In genomic region chr12:58519839-58520238, GRCh38 we compare ENCODE assay signal across 28 cellular contexts.
"Had no signal": no experiment of that assay in that cellular context is flagged by ENCODE, and none has a peak within 500 bp of the region (broad histone marks: within the 10 kb centered on the region; RNA-seq: fewer than 3 reads in every experiment).

No MANE protein-coding gene starts in this region.

- DNase-seq: colonic mucosa; cortex of kidney; dermis blood vessel endothelial cell; dorsolateral prefrontal cortex; effector CD4-positive, alpha-beta T cell; effector CD8-positive, alpha-beta T cell; effector memory CD4-positive, alpha-beta T cell; effector memory CD8-positive, alpha-beta T cell; endodermal cell; erythroblast; esophagus squamous epithelium; foreskin fibroblast; foreskin keratinocyte; foreskin melanocyte; gastrocnemius medialis; glutamatergic neuron; head of caudate nucleus; heart left ventricle; heart right ventricle had no signal

- FAIRE-seq: colon, endometrium, endothelial cell of umbilical vein, frontal cortex had no signal

- H3K36me3 ChIP-seq: colonic mucosa, esophagus muscularis mucosa, esophagus squamous epithelium, gastrocnemius medialis, gastroesophageal sphincter, heart left ventricle, heart right ventricle had no signal

- ATAC-seq: effector memory CD8-positive, alpha-beta T cell; esophagus mucosa; foreskin keratinocyte; gastrocnemius medialis; gastroesophageal sphincter; heart left ventricle; heart right ventricle had no signal

- H3K4me1 ChIP-seq: colonic mucosa, esophagus muscularis mucosa, esophagus squamous epithelium, foreskin keratinocyte, gastrocnemius medialis, gastroesophageal sphincter, heart left ventricle, heart right ventricle had no signal

- H3K27me3 ChIP-seq: colonic mucosa, dorsolateral prefrontal cortex, esophagus muscularis mucosa, esophagus squamous epithelium, foreskin keratinocyte, gastrocnemius medialis, gastroesophageal sphincter, heart left ventricle, heart right ventricle had no signal

- H3K27ac ChIP-seq: colonic mucosa, coronary artery, dorsolateral prefrontal cortex, epithelial cell of prostate, esophagus muscularis mucosa, esophagus squamous epithelium, foreskin keratinocyte, gastrocnemius medialis, gastroesophageal sphincter, heart left ventricle, heart right ventricle had no signal

- H3K9me3 ChIP-seq: gastrocnemius medialis had no signal

- H3K4me3 ChIP-seq: colonic mucosa, coronary artery, dorsolateral prefrontal cortex, esophagus muscularis mucosa, esophagus squamous epithelium, gastrocnemius medialis, gastroesophageal sphincter, heart left ventricle, heart right ventricle had no signal
